In the genomic region with DNA sequence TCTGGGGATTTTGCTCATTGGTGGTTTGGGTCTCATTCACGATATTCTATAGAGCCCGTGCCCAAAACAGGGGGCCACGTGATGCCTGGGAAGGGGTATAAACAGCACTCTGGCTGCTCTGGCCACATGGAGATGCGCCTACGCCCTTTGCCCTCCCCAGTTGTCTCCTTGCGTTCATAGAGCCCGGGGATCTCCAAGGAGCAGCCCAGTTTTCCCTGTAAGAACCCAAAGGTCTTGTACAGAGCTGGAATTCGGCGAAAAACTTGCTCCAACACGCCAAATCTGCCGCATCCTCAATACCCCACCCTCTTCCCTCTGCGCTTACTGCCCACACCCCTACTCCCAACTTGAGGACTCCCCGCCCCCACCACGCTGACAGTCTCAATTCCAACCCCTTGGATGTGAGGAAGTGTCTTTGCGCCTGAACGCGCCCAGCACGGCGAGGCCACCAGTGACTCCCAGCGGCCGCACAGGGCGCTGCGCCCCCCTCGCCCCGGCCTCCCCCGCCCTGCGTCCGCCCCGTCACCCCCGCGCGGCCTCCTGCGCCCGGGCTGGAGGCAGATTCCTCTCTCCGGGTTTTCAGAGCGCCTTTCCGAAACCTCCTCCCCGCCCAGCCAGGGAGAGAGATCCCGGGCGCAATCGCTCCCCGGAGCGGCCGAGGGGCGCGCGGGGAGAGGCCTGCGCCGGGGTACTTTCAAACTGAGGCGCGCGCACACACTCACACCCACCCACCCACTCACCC, we compare ENCODE assay signal across 8 cellular contexts.
DNase-seq lines count a peak whose midpoint lies in the region; ATAC-seq lines count a peak whose summit lies in the region.

A gene (plus strand): TSS at position 582 of the 742 bp plus-strand sequence. CDS start 558 bp downstream, outside the sequence.

- peaks cover 0 to 30% (median 21%) of the 10 kb centered on the region in 5 donors for H3K4me1 ChIP-seq in subcutaneous abdominal adipose tissue (ENCODE audit: control insufficient read depth in 5 of 5, insufficient read depth in 5 of 5, low read length in 5 of 5)

- ATAC-seq in GM21825 (IDR thresholded peaks at IDR 0.05; ENCODE audit: unreplicated experiment), result no peak

- H3K9me3 ChIP-seq in subcutaneous abdominal adipose tissue (ENCODE audit: control insufficient read depth in 5 of 5, low read length in 5 of 5), result peaks cover 0 to 2% (median 0%) of the 10 kb centered on the region in 5 donors

- peaks cover 77% of the 10 kb centered on the region for H3K27me3 Mint-ChIP-seq in dendritic cell treated with granulocyte-macrophage colony-stimulating factor and Interleukin-4, amounts not matched to agents 40 ng/mL and 50 ng/mL, for 4 days

- peaks cover 4 to 20% (median 9%) of the 10 kb centered on the region in 5 donors for H3K27me3 ChIP-seq in subcutaneous abdominal adipose tissue (ENCODE audit: control insufficient read depth in 5 of 5, insufficient read depth in 4 of 5, low read length in 5 of 5)

- peak; percentile 33 for DNase-seq in stimulated activated CD4-positive, alpha-beta T cell treated with anti-CD3 and anti-CD28 coated beads, Interleukin-15, amount 100 ng/mL, for 24 hours
- no peak for DNase-seq in stimulated activated CD4-positive, alpha-beta T cell treated with anti-CD3 and anti-CD28 coated beads, Interleukin-2, amount 100 ng/mL, for 48 hours
- DNase-seq in NCI-H82 (lab: John Stamatoyannopoulos, UW), result peak; percentile 83
- DNase-seq in left kidney (ENCODE audit: low read depth, low spot score), result peak; percentile 92
- DNase-seq in GDM1 (lab: John Stamatoyannopoulos, UW), result no peak

- H3K4me3 Mint-ChIP-seq in dendritic cell treated with granulocyte-macrophage colony-stimulating factor and Interleukin-4, amounts not matched to agents 40 ng/mL and 50 ng/mL, for 4 days, result peak within 1 kb of the TSS; percentile 9

- H3K36me3 ChIP-seq in subcutaneous abdominal adipose tissue (ENCODE audit: control insufficient read depth in 5 of 5, insufficient read depth in 5 of 5, low read length in 5 of 5), result no peaks in the 10 kb centered on the region

- no peak within 1 kb of the TSS for H3K27ac Mint-ChIP-seq in dendritic cell treated with granulocyte-macrophage colony-stimulating factor and Interleukin-4, amounts not matched to agents 40 ng/mL and 50 ng/mL, for 4 days

- H3K4me3 ChIP-seq in subcutaneous abdominal adipose tissue (ENCODE audit: low read depth in 1 of 5, low read length in 5 of 5), result peak within 1 kb of the TSS; percentile 60 to 81 (median 68)

- H3K9ac ChIP-seq in subcutaneous abdominal adipose tissue (ENCODE audit: low read length in 5 of 5), result peak within 1 kb of the TSS in 2 of 5 donors; percentile 51 to 74

- H3K4me1 Mint-ChIP-seq in dendritic cell treated with granulocyte-macrophage colony-stimulating factor and Interleukin-4, amounts not matched to agents 40 ng/mL and 50 ng/mL, for 4 days (ENCODE audit: low read depth), result no peaks in the 10 kb centered on the region

- H3K36me3 Mint-ChIP-seq in dendritic cell treated with granulocyte-macrophage colony-stimulating factor and Interleukin-4, amounts not matched to agents 40 ng/mL and 50 ng/mL, for 4 days (ENCODE audit: low read depth), result no peaks in the 10 kb centered on the region

- intact Hi-C loops in dendritic cell treated with granulocyte-macrophage colony-stimulating factor and Interleukin-4, amounts not matched to agents 40 ng/mL and 50 ng/mL, for 4 days (cut with micrococcal nuclease), result no loop called here

- H3K9me3 Mint-ChIP-seq in dendritic cell treated with granulocyte-macrophage colony-stimulating factor and Interleukin-4, amounts not matched to agents 40 ng/mL and 50 ng/mL, for 4 days, result no peaks in the 10 kb centered on the region

- peak within 1 kb of the TSS; percentile 37 for H3K27ac ChIP-seq in subcutaneous abdominal adipose tissue (ENCODE audit: low read depth, low read length)

Comparison
In these comparisons a context has a peak if more than half of its experiments do, and no peak if none do; other contexts are left out.
1. DNase-seq: peak in stimulated activated CD4-positive, alpha-beta T cell treated with anti-CD3 and anti-CD28 coated beads, Interleukin-15, amount 100 ng/mL, for 24 hours (single experiment), NCI-H82 (single experiment) and left kidney (single experiment); none in stimulated activated CD4-positive, alpha-beta T cell treated with anti-CD3 and anti-CD28 coated beads, Interleukin-2, amount 100 ng/mL, for 48 hours (0 of 2) and GDM1 (single experiment).